In the genomic region with DNA sequence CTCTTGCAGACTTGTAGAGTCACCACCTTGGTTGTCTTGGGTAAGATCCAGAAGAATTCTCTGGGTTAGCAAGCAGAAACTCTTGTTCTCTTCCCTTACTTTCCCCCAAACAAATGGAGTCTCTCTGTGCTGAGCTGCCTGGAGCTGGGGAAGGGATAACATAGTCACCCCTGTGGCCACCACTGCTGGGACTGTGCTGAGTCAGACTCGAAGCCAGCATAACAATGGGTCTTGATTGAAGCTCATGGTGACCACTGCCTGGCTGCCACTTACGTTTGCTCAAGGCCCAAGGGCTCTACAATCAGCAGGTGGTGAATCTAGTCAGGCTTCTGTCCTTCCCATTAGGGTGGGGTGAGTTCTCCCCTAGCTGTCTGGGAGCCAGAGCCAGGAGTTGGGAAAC, we compare ENCODE assay signal across 28 cellular contexts. TPM values are rescaled to one million over a fixed set of nuclear protein-coding genes. Genes with fewer than 3 reads are reported as not detected.
A peak's percentile ranks its signal among the peaks of the same experiment; 100 is the strongest.
DNase-seq lines count a peak whose midpoint lies in the region; TF ChIP-seq lines count a peak whose summit lies in the region.
"Had no signal": no experiment of that assay in that cellular context is flagged by ENCODE, and none has a peak within 500 bp of the region (broad histone marks: within the 10 kb centered on the region; RNA-seq: fewer than 3 reads in every experiment).

No MANE protein-coding gene starts in this region.

- no peak overlapping the region for H3K18ac ChIP-seq in mesendoderm (ENCODE audit: low read length)

- no peak overlapping the region for H4K8ac ChIP-seq in mesendoderm (ENCODE audit: low read depth, low read length)

- peaks cover 0 to 15% (median 8%) of the 10 kb centered on the region in 3 donors for H3K36me3 Mint-ChIP-seq in CD8-positive, alpha-beta memory T cell

- H2BK15ac ChIP-seq in mesendoderm (replicated peaks; ENCODE audit: low read depth), result no peak overlapping the region

- H3K4me3 ChIP-seq in HUES64 (ENCODE audit: low read length) (no peak overlapping the region), astrocyte of the spinal cord (ENCODE audit: low read depth, low read length) (no peak overlapping the region), mesendoderm (ENCODE audit: low read length) (no peak overlapping the region)
- H3K4me3 ChIP-seq in CD8-positive, alpha-beta memory T cell (ENCODE audit: low read length), result no peak overlapping the region
- H3K4me3 ChIP-seq: esophagus muscularis mucosa, lung, spleen, thyroid gland had no signal

- POLR2A ChIA-PET in CD8-positive, alpha-beta memory T cell (lab: Charles Lee), result no interaction called here

- no peak overlapping the region for H3K23ac ChIP-seq in mesendoderm (ENCODE audit: low read length)

- no peak overlapping the region for H3K4me3 Mint-ChIP-seq in CD8-positive, alpha-beta memory T cell
- H3K4me3 Mint-ChIP-seq: activated naive CD4-positive, alpha-beta T cell treated with anti-CD3 and anti-CD28 coated beads for 36 hours; activated T-cell treated with anti-CD3 and anti-CD28 coated beads, Interleukin-2, amount 50 U/mL, for 72 hours; T-helper 17 cell had no signal

- H3K4me1 Mint-ChIP-seq in CD8-positive, alpha-beta memory T cell, result peaks cover 18 to 41% (median 28%) of the 10 kb centered on the region in 3 donors

- no peak overlapping the region for H2BK120ac ChIP-seq in mesendoderm (ENCODE audit: low read depth, low read length)

- peak; percentile 69 for DNase-seq in ELF-1 (ENCODE audit: low read depth, low spot score)
- peak; percentile 71 for DNase-seq in astrocyte of the spinal cord (ENCODE audit: low read depth, low spot score)
- DNase-seq in mesendoderm, result peak; percentile 63
- no peak for DNase-seq in CD8-positive, alpha-beta memory T cell
- no peak for DNase-seq in ureter (ENCODE audit: low spot score)
- DNase-seq in NK-92 (lab: John Stamatoyannopoulos, UW; ENCODE audit: unreplicated experiment), result no peak
- DNase-seq: activated CD4-positive, alpha-beta T cell treated with anti-CD3 and anti-CD28 coated beads for 48 hours; activated naive CD4-positive, alpha-beta T cell treated with anti-CD3 and anti-CD28 coated beads for 36 hours; activated T-cell treated with anti-CD3 and anti-CD28 coated beads, Interleukin-2, amount 50 U/mL, for 72 hours; COR-L47; DND-41; effector CD8-positive, alpha-beta T cell; HCEC 1CT; Karpas-422; NCI-H1048; NCI-H187 treated with DMSO at 0.1 percent for 48 hours; NCI-H226; spleen; stimulated activated CD4-positive, alpha-beta T cell treated with anti-CD3 and anti-CD28 coated beads, Interleukin-4, amount 100 ng/mL, for 1 hour; stimulated activated naive CD4-positive, alpha-beta T cell; T-helper 17 cell; thyroid gland had no signal

- H2AK5ac ChIP-seq in mesendoderm (ENCODE audit: low read length), result no peak overlapping the region

- H3K56ac ChIP-seq in mesendoderm (ENCODE audit: low read length), result no peak overlapping the region

- CTCF ChIA-PET in CD8-positive, alpha-beta memory T cell (lab: Charles Lee), result interaction anchor here (1.3 to 1.4 kb wide), 2 partner anchors 13 to 27 kb away, joined by 3 to 5 read pairs; no protein-coding TSS in a partner anchor

- peaks cover 23% of the 10 kb centered on the region for H3K79me2 ChIP-seq in mesendoderm (ENCODE audit: control insufficient read depth, insufficient read depth, low read length)

- peaks cover 9% of the 10 kb centered on the region; the same call in 1 of the 2 replicates for H3K4me1 ChIP-seq in HUES64 (ENCODE audit: insufficient read depth, low read length)
- no peaks in the 10 kb centered on the region for H3K4me1 ChIP-seq in mesendoderm (ENCODE audit: control insufficient read depth, low read depth, low read length)
- no peaks in the 10 kb centered on the region for H3K4me1 ChIP-seq in CD8-positive, alpha-beta memory T cell (ENCODE audit: insufficient read depth, low read length)
- H3K4me1 ChIP-seq: spleen, thyroid gland had no signal

- no peaks in the 10 kb centered on the region for H3K27me3 Mint-ChIP-seq in CD8-positive, alpha-beta memory T cell
- H3K27me3 Mint-ChIP-seq: T-helper 17 cell had no signal

- no peaks in the 10 kb centered on the region for H3K9me3 Mint-ChIP-seq in CD8-positive, alpha-beta memory T cell
- H3K9me3 Mint-ChIP-seq: activated naive CD4-positive, alpha-beta T cell treated with anti-CD3 and anti-CD28 coated beads for 36 hours; activated T-cell treated with anti-CD3 and anti-CD28 coated beads, Interleukin-2, amount 50 U/mL, for 72 hours had no signal

- no peak overlapping the region for H3K27ac Mint-ChIP-seq in CD8-positive, alpha-beta memory T cell
- H3K27ac Mint-ChIP-seq: activated naive CD4-positive, alpha-beta T cell treated with anti-CD3 and anti-CD28 coated beads for 36 hours; activated T-cell treated with anti-CD3 and anti-CD28 coated beads, Interleukin-2, amount 50 U/mL, for 72 hours had no signal

- no peak for TF ChIP-seq CTCF in astrocyte of the spinal cord (IDR thresholded peaks at IDR 0.05; ENCODE audit: low read depth, low read length)

- H4K5ac ChIP-seq in mesendoderm (ENCODE audit: low read length), result no peak overlapping the region

- no peak overlapping the region for H3K4ac ChIP-seq in mesendoderm (ENCODE audit: low read depth, low read length)

- H3K27me3 ChIP-seq in HUES64 (ENCODE audit: insufficient read depth, low read length) (no peaks in the 10 kb centered on the region), mesendoderm (ENCODE audit: insufficient read depth, low read length, poor library complexity) (no peaks in the 10 kb centered on the region)
- H3K27me3 ChIP-seq in CD8-positive, alpha-beta memory T cell (ENCODE audit: insufficient read depth, low read length, poor library complexity, severe bottlenecking), result no peaks in the 10 kb centered on the region
- H3K27me3 ChIP-seq: esophagus muscularis mucosa, spleen, thyroid gland had no signal

- peaks cover 18% of the 10 kb centered on the region for H3K79me1 ChIP-seq in mesendoderm (ENCODE audit: low read length)

- WGBS in HUES64, result 47% methylated on average over 2 of the region's 2 CpGs
- WGBS in mesendoderm (ENCODE audit: extremely low coverage, insufficient coverage, low lambda C conversion rate), result no CpG with 5 or more reads among the region's 2 CpGs

- in situ Hi-C loops in astrocyte of the spinal cord (cut with HindIII; ENCODE audit: low sequenced_read_pairs), result no loop called here

- peak overlapping the region; percentile 31; the same call in 1 of the 2 replicates for H3K27ac ChIP-seq in HUES64 (ENCODE audit: low read depth, low read length)
- H3K27ac ChIP-seq in mesendoderm (ENCODE audit: low read depth, low read length), result no peak overlapping the region
- H3K27ac ChIP-seq in CD8-positive, alpha-beta memory T cell (ENCODE audit: low read depth, low read length), result no peak overlapping the region
- H3K27ac ChIP-seq: esophagus muscularis mucosa, spleen, thyroid gland had no signal

- H3K36me3 ChIP-seq in HUES64 (ENCODE audit: insufficient read depth, low read length) (no peaks in the 10 kb centered on the region), mesendoderm (ENCODE audit: control insufficient read depth, insufficient read depth, low read length) (no peaks in the 10 kb centered on the region)
- H3K36me3 ChIP-seq in CD8-positive, alpha-beta memory T cell (ENCODE audit: insufficient read depth, low read length), result no peaks in the 10 kb centered on the region
- H3K36me3 ChIP-seq: thyroid gland had no signal

- H3K4me2 ChIP-seq in mesendoderm (ENCODE audit: low read length), result no peak overlapping the region

- H2BK5ac ChIP-seq in mesendoderm (ENCODE audit: low read length), result no peak overlapping the region

- H3K9ac ChIP-seq in HUES64 (ENCODE audit: low read depth, low read length) (no peak overlapping the region), mesendoderm (ENCODE audit: low read length) (no peak overlapping the region)

- H3K9me3 ChIP-seq in HUES64 (ENCODE audit: insufficient read depth, low read depth, low read length), result no peaks in the 10 kb centered on the region
- no peaks in the 10 kb centered on the region for H3K9me3 ChIP-seq in CD8-positive, alpha-beta memory T cell (ENCODE audit: low read length)
- H3K9me3 ChIP-seq: esophagus muscularis mucosa, spleen, thyroid gland had no signal

RNA-seq across cellular contexts. Expression of gene ERVFRD-1, which starts 15.4 kb away (rescaled TPM):
- not detected for polyA plus RNA-seq in HUES64 (2013, experiment 1 of 2)
- polyA plus RNA-seq in HUES64 (2013, experiment 2 of 2), result not detected
- polyA plus RNA-seq in mesendoderm (2013, experiment 1 of 2), result 0.03 TPM
- 0.04 TPM for polyA plus RNA-seq in mesendoderm (2013, experiment 2 of 2)
- not detected for total RNA-seq in CD8-positive, alpha-beta memory T cell
- 0.12 TPM for polyA plus RNA-seq in CD8-positive, alpha-beta memory T cell
- 0.18 TPM for total RNA-seq in ureter
- total RNA-seq: activated naive CD4-positive, alpha-beta T cell treated with anti-CD3 and anti-CD28 coated beads for 36 hours; activated T-cell treated with anti-CD3 and anti-CD28 coated beads, Interleukin-2, amount 50 U/mL, for 72 hours; cerebellum; HT-29; kidney epithelial cell; T-helper 17 cell; thyroid gland had no signal
- polyA plus RNA-seq: spleen had no signal

RNA-seq across cellular contexts. Expression of gene SMIM13, which starts 33.2 kb away (rescaled TPM):
- polyA plus RNA-seq in HUES64 (2013, experiment 1 of 2), result 5.7 TPM
- 6.8 TPM for polyA plus RNA-seq in HUES64 (2013, experiment 2 of 2)
- 9.3 TPM for polyA plus RNA-seq in mesendoderm (2013, experiment 1 of 2)
- 9.0 TPM for polyA plus RNA-seq in mesendoderm (2013, experiment 2 of 2)
- 10 to 100 TPM; 14.7 to 16.0 TPM for total RNA-seq in CD8-positive, alpha-beta memory T cell
- polyA plus RNA-seq in CD8-positive, alpha-beta memory T cell, result 4.6 TPM
- total RNA-seq in ureter, result 6.7 TPM

Comparison
In these comparisons a context has a peak if more than half of its experiments do, and no peak if none do; other contexts are left out.
1. DNase-seq: peak in ELF-1 (single experiment), astrocyte of the spinal cord (single experiment) and mesendoderm (single experiment); none in CD8-positive, alpha-beta memory T cell (0 of 5), ureter (single experiment) and NK-92 (single experiment).